ENCODE assay signal across 9 cellular contexts in the genomic region with DNA sequence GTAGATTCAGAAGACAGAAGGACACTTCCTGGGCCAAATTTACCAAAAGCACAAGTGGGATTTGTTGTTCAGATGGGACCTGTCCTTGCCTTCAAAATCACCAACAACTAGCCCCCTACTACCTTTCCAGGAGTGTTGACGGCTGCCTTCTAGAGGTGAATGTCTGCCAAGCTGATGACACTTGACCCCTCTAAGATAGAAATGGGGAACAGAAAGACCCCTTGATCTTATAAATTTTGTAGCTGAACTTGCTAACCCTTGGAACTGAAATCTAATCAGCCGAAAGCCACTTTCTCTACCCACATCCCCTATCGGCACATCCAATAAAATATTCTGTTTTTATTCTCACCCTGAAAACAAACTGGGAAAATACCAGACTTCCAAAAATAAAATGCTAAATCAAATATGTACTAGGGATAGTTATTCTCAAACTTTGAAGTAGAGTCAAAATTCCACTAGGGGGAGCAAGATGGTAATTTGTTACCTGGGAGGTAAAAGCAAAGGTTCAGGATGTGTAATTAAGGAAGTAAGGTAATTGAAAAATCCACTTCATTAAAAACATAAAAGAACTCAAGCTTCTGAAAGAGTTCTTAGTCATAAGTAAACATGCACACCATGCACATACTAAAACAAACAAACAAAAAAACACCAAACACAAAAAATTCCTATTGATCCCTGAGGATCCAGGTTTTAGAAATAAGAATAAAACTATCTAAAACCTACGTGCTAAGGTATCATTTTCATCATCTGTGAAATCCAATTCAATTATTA.
DNase-seq lines count a peak whose midpoint lies in the region; ATAC-seq, FAIRE-seq and TF ChIP-seq lines count a peak whose summit lies in the region.
"Had no signal": no experiment of that assay in that cellular context is flagged by ENCODE, and none has a peak within 500 bp of the region (broad histone marks: within the 10 kb centered on the region; RNA-seq: fewer than 3 reads in every experiment).

No MANE protein-coding gene starts in this region.

- intact Hi-C loops in body of pancreas (cut with DNase I) (loop anchor here (5.0 kb wide), 1 partner anchor 186 kb away; no protein-coding TSS in a partner anchor), left colon (cut with DNase I, micrococcal nuclease) (loop anchor here in 1 of 2 donors (10.0 kb wide), 1 partner anchor 113 kb away; no protein-coding TSS in a partner anchor)

- peak in 1 of 2 experiments; percentile 78; a peak in 4 of 6 replicates for ATAC-seq in A549
- ATAC-seq in HG02938 (IDR thresholded peaks at IDR 0.05; ENCODE audit: unreplicated experiment), result peak; percentile 53
- peak; percentile 62 for ATAC-seq in body of pancreas
- peak; percentile 70 for ATAC-seq in left colon
- ATAC-seq in upper lobe of left lung (ENCODE audit: low FRiP score in 2 of 2), result peak in 1 of 2 donors; percentile 62

- no peaks in the 10 kb centered on the region for H3K27me3 ChIP-seq in body of pancreas
- H3K27me3 ChIP-seq in upper lobe of left lung, result no peaks in the 10 kb centered on the region

- H3K27ac ChIP-seq in A549 (no peak overlapping the region), body of pancreas (no peak overlapping the region), upper lobe of left lung (peak overlapping the region in 1 of 4 donors; percentile 12)

- WGBS in A549 (ENCODE audit: missing lambda C conversion rate), result 1% methylated on average over 4 of the region's 4 CpGs
- 17 to 20% methylated on average over 4 of the region's 4 CpGs for WGBS in body of pancreas, 2 donors
- 38 to 54% methylated on average over 4 of the region's 4 CpGs for WGBS in upper lobe of left lung, 2 donors

- H3K4me1 ChIP-seq in A549 (no peaks in the 10 kb centered on the region), body of pancreas (no peaks in the 10 kb centered on the region), upper lobe of left lung (peaks cover 16 to 35% (median 27%) of the 10 kb centered on the region in 4 donors)
- H3K4me1 ChIP-seq: HAP-1 had no signal

- H3K4me3 ChIP-seq in A549, result no peak overlapping the region
- no peak overlapping the region for H3K4me3 ChIP-seq in body of pancreas
- no peak overlapping the region for H3K4me3 ChIP-seq in upper lobe of left lung
- H3K4me3 ChIP-seq: HAP-1 had no signal

- H3K9me3 ChIP-seq in A549, result no peaks in the 10 kb centered on the region
- H3K9me3 ChIP-seq in body of pancreas, result no peaks in the 10 kb centered on the region
- H3K9me3 ChIP-seq in upper lobe of left lung, result no peaks in the 10 kb centered on the region
- H3K9me3 ChIP-seq: HAP-1 had no signal

- DNase-seq in A549 (ENCODE audit: low read depth in 1 of 2, low spot score in 1 of 2) (peak; percentile 38 to 44), GM03348 (ENCODE audit: low spot score) (peak; percentile 54), NCI-H748 treated with DMSO at 0.1 percent for 48 hours (lab: John Stamatoyannopoulos, UW) (peak; percentile 72), body of pancreas (no peak), left colon (no peak), upper lobe of left lung (no peak)
- no peak for DNase-seq in stimulated activated CD4-positive, alpha-beta T cell treated with anti-CD3 and anti-CD28 coated beads, Interleukin-15, amount 100 ng/mL, for 24 hours

- no peak for FAIRE-seq in A549 (lab: Jason Lieb, UNC)

- TF ChIP-seq POLR2A in A549 (IDR thresholded peaks at IDR 0.05; ENCODE audit: low read length) (no peak), body of pancreas (IDR thresholded peaks at IDR 0.05) (no peak), upper lobe of left lung (IDR thresholded peaks at IDR 0.05) (no peak)

- CTCF ChIA-PET in A549 (lab: Yijun Ruan, JAX), result interaction anchor here (0.8 to 3.5 kb wide), 36 partner anchors 10 to 193 kb away, joined by 3 to 43 read pairs (median 4); a partner anchor contains a TSS

- peak; percentile 86 for TF ChIP-seq CTCF in A549 (IDR thresholded peaks at IDR 0.05)
- peak; percentile 38 to 86 (median 75) for TF ChIP-seq CTCF in body of pancreas (IDR thresholded peaks at IDR 0.05)
- peak; percentile 44 to 76 (median 68) for TF ChIP-seq CTCF in upper lobe of left lung (IDR thresholded peaks at IDR 0.05)

- POLR2A ChIA-PET in A549 (lab: Yijun Ruan, JAX), result no interaction called here

- H3K36me3 ChIP-seq in body of pancreas (replicated peaks in 1 of 2; ENCODE audit: insufficient read depth in 1 of 2, low read depth in 2 of 2) (no peaks in the 10 kb centered on the region), upper lobe of left lung (no peaks in the 10 kb centered on the region)
- H3K36me3 ChIP-seq: HAP-1 had no signal

- H3K4me2 ChIP-seq in A549, result no peak overlapping the region

- TF ChIP-seq EP300 in A549 (IDR thresholded peaks at IDR 0.05) (no peak), upper lobe of left lung (IDR thresholded peaks at IDR 0.05) (no peak)

- TF ChIP-seq RAD21 in A549 (conservative IDR thresholded peaks at IDR 0.05 in 1 of 2, IDR thresholded peaks at IDR 0.05 in 1 of 2), result peak; percentile 83

TF ChIP-seq in A549, 52 proteins besides CTCF, POLR2A, EP300 and RAD21:
- TF ChIP-seq SMC3 (IDR thresholded peaks at IDR 0.05), result peak; percentile 91
- no peak for TF ChIP-seq ZNF302 (CRISPR knock-in tag; IDR thresholded peaks at IDR 0.05)
- TF ChIP-seq, protein P1, sequence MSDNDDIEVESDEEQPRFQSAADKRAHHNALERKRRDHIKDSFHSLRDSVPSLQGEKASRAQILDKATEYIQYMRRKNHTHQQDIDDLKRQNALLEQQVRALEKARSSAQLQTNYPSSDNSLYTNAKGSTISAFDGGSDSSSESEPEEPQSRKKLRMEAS (IDR thresholded peaks at IDR 0.05), result no peak
- no peak for TF ChIP-seq RCOR1 (IDR thresholded peaks at IDR 0.05; ENCODE audit: low read depth, low read length)
- no peak for TF ChIP-seq JUN (IDR thresholded peaks at IDR 0.05)
- TF ChIP-seq, protein P2, sequence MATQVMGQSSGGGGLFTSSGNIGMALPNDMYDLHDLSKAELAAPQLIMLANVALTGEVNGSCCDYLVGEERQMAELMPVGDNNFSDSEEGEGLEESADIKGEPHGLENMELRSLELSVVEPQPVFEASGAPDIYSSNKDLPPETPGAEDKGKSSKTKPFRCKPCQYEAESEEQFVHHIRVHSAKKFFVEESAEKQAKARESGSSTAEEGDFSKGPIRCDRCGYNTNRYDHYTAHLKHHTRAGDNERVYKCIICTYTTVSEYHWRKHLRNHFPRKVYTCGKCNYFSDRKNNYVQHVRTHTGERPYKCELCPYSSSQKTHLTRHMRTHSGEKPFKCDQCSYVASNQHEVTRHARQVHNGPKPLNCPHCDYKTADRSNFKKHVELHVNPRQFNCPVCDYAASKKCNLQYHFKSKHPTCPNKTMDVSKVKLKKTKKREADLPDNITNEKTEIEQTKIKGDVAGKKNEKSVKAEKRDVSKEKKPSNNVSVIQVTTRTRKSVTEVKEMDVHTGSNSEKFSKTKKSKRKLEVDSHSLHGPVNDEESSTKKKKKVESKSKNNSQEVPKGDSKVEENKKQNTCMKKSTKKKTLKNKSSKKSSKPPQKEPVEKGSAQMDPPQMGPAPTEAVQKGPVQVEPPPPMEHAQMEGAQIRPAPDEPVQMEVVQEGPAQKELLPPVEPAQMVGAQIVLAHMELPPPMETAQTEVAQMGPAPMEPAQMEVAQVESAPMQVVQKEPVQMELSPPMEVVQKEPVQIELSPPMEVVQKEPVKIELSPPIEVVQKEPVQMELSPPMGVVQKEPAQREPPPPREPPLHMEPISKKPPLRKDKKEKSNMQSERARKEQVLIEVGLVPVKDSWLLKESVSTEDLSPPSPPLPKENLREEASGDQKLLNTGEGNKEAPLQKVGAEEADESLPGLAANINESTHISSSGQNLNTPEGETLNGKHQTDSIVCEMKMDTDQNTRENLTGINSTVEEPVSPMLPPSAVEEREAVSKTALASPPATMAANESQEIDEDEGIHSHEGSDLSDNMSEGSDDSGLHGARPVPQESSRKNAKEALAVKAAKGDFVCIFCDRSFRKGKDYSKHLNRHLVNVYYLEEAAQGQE (IDR thresholded peaks at IDR 0.05), result no peak

Comparison
In these comparisons a context has a peak if more than half of its experiments do, and no peak if none do; other contexts are left out.
1. DNase-seq: peak in A549 (2 of 2), GM03348 (single experiment) and NCI-H748 treated with DMSO at 0.1 percent for 48 hours (single experiment); none in body of pancreas (0 of 4), left colon (0 of 2), upper lobe of left lung (0 of 2) and stimulated activated CD4-positive, alpha-beta T cell treated with anti-CD3 and anti-CD28 coated beads, Interleukin-15, amount 100 ng/mL, for 24 hours (single experiment).
2. Peak in every context shown above with its lines, with median percentiles within 50 percentile points of each other: CTCF ChIP-seq.